Comparison of ENCODE assay signal across 1 cellular context in the genomic region with DNA sequence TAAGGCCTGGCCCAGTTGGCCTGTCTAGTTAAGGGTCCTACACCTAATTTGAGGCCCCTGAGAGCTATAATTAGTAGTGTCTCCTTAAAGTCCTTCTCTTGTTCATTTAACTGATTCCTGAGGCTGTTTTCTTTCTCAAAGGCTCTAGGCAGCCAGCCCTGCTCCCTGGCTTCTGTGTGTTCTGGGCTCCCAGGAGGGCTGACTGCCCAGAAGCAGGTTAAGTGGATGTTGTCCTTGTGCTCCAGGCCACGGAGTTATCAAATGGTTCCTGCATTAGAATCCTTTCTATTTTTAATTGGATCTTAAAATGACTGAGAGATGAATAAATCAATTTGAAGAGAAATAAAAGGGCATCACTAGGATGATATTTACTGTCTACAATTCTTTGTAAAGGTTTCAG.
TF ChIP-seq lines count a peak whose summit lies in the region.

No MANE protein-coding gene starts in this region.

TF ChIP-seq in endothelial cell of umbilical vein, 7 proteins besides CTCF, POLR2A, EP300 and RAD21 (continued from another document):
- TF ChIP-seq, protein P1, sequence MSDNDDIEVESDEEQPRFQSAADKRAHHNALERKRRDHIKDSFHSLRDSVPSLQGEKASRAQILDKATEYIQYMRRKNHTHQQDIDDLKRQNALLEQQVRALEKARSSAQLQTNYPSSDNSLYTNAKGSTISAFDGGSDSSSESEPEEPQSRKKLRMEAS (IDR thresholded peaks at IDR 0.05; ENCODE audit: insufficient read depth, insufficient read length), result no peak
- TF ChIP-seq GATA2 (IDR thresholded peaks at IDR 0.05; ENCODE audit: insufficient read depth, insufficient read length, low read depth, low read length) (no peak), POLR2AphosphoS5 (IDR thresholded peaks at IDR 0.05; ENCODE audit: insufficient read depth, low read depth, low read length) (no peak), MYC (IDR thresholded peaks at IDR 0.05; ENCODE audit: low read depth, low read length) (no peak), JUN (IDR thresholded peaks at IDR 0.05; ENCODE audit: borderline replicate concordance, insufficient read depth, insufficient read length, low read depth) (no peak), FOS (IDR thresholded peaks at IDR 0.05; ENCODE audit: borderline replicate concordance, insufficient read depth, low read length) (no peak)
